ENCODE assay signal across 1 cellular context in genomic region chr16:49355923-49356665, GRCh38.
TF ChIP-seq lines count a peak whose summit lies in the region.

No MANE protein-coding gene starts in this region.

TF ChIP-seq in H1, 55 proteins besides CTCF, POLR2A, EP300 and RAD21 (continued from another document):
- TF ChIP-seq, protein P1, sequence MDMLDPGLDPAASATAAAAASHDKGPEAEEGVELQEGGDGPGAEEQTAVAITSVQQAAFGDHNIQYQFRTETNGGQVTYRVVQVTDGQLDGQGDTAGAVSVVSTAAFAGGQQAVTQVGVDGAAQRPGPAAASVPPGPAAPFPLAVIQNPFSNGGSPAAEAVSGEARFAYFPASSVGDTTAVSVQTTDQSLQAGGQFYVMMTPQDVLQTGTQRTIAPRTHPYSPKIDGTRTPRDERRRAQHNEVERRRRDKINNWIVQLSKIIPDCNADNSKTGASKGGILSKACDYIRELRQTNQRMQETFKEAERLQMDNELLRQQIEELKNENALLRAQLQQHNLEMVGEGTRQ (IDR thresholded peaks at IDR 0.05; ENCODE audit: low read length), result no peak
- no peak for TF ChIP-seq SP4 (IDR thresholded peaks at IDR 0.05; ENCODE audit: low read length)
- TF ChIP-seq HDAC6 (IDR thresholded peaks at IDR 0.05; ENCODE audit: low read depth, low read length), result no peak
- TF ChIP-seq MAFK (IDR thresholded peaks at IDR 0.05; ENCODE audit: low read depth, low read length), result no peak
TF ChIP-seq in H1: peak in this region for 0.
